In genomic region chr5:173768267-173768806, GRCh38 we compare ENCODE assay signal across 15 cellular contexts.
DNase-seq lines count a peak whose midpoint lies in the region; ATAC-seq, FAIRE-seq and TF ChIP-seq lines count a peak whose summit lies in the region.
"Had no signal": no experiment of that assay in that cellular context is flagged by ENCODE, and none has a peak within 500 bp of the region (broad histone marks: within the 10 kb centered on the region; RNA-seq: fewer than 3 reads in every experiment).

No MANE protein-coding gene starts in this region.

- no peaks in the 10 kb centered on the region for H3K9me3 Mint-ChIP-seq in brain

- peaks cover 73% of the 10 kb centered on the region for H3K4me1 Mint-ChIP-seq in brain

- no peak for FAIRE-seq in D721Med (lab: Jason Lieb, UNC)
- FAIRE-seq: H54 had no signal

- TF ChIP-seq CTCF in left ventricle myocardium inferior (IDR thresholded peaks at IDR 0.05; ENCODE audit: borderline replicate concordance) (no peak), brain (conservative IDR thresholded peaks at IDR 0.05) (no peak), right lobe of liver (IDR thresholded peaks at IDR 0.05) (no peak), D721Med (IDR thresholded peaks at IDR 0.05; ENCODE audit: insufficient read depth, missing control alignments) (no peak), omental fat pad (IDR thresholded peaks at IDR 0.05) (no peak)

- H3K4me3 ChIP-seq in left ventricle myocardium inferior (no peak overlapping the region), right lobe of liver (no peak overlapping the region), subcutaneous abdominal adipose tissue (ENCODE audit: low read depth in 1 of 5, low read length in 5 of 5) (no peak overlapping the region)
- H3K4me3 ChIP-seq: SJSA1 had no signal

- no peak overlapping the region for H3K4me3 Mint-ChIP-seq in brain

- 40% methylated on average over 2 of the region's 5 CpGs for WGBS in right lobe of liver (ENCODE audit: insufficient coverage, low coverage, low lambda C conversion rate, missing lambda C conversion rate)

- TF ChIP-seq POLR2A in right lobe of liver (IDR thresholded peaks at IDR 0.05) = no peak

- H3K4me1 ChIP-seq in left ventricle myocardium inferior = peaks cover 64% of the 10 kb centered on the region
- H3K4me1 ChIP-seq in right lobe of liver = peaks cover 0 to 86% (median 28%) of the 10 kb centered on the region in 4 donors
- H3K4me1 ChIP-seq in subcutaneous abdominal adipose tissue (ENCODE audit: control insufficient read depth in 5 of 5, insufficient read depth in 5 of 5, low read length in 5 of 5) = peaks cover 0 to 65% (median 55%) of the 10 kb centered on the region in 5 donors

- H3K27me3 ChIP-seq in left ventricle myocardium inferior (ENCODE audit: low read depth) = no peaks in the 10 kb centered on the region
- no peaks in the 10 kb centered on the region for H3K27me3 ChIP-seq in right lobe of liver
- H3K27me3 ChIP-seq in subcutaneous abdominal adipose tissue (ENCODE audit: control insufficient read depth in 5 of 5, insufficient read depth in 4 of 5, low read length in 5 of 5) = no peaks in the 10 kb centered on the region
- H3K27me3 ChIP-seq: SJSA1 had no signal

- no peak overlapping the region for H3K9ac ChIP-seq in subcutaneous abdominal adipose tissue (ENCODE audit: low read length in 5 of 5)

- H3K27ac Mint-ChIP-seq in brain = peak overlapping the region in 4 of 5 experiments; percentile 47 to 92 (median 68)

- no peaks in the 10 kb centered on the region for H3K36me3 Mint-ChIP-seq in brain

- no peaks in the 10 kb centered on the region for H3K9me3 ChIP-seq in left ventricle myocardium inferior (replicated peaks)
- no peaks in the 10 kb centered on the region for H3K9me3 ChIP-seq in right lobe of liver
- no peaks in the 10 kb centered on the region for H3K9me3 ChIP-seq in subcutaneous abdominal adipose tissue (ENCODE audit: control insufficient read depth in 5 of 5, low read length in 5 of 5)

- peaks cover under 1% of the 10 kb centered on the region for H3K27me3 Mint-ChIP-seq in brain

- peak overlapping the region; percentile 93 for H3K27ac ChIP-seq in left ventricle myocardium inferior (replicated peaks)
- peak overlapping the region in 2 of 3 donors; percentile 75 to 94 for H3K27ac ChIP-seq in right lobe of liver
- peak overlapping the region; percentile 2 for H3K27ac ChIP-seq in subcutaneous abdominal adipose tissue (ENCODE audit: low read depth, low read length)
- H3K27ac ChIP-seq: SJSA1 had no signal

- intact Hi-C loops in left ventricle myocardium inferior (cut with micrococcal nuclease) (no loop called here), left cardiac atrium (cut with DNase I) (loop anchor here in 1 of 2 donors (2.0 to 10.0 kb wide), 3 partner anchors 122 to 204 kb away; no protein-coding TSS in a partner anchor), right lobe of liver (cut with DNase I) (no loop called here)

- ATAC-seq in left cardiac atrium (no peak), right lobe of liver (peak in 1 of 4 donors; percentile 5), omental fat pad (ENCODE audit: low FRiP score) (no peak)

- H3K36me3 ChIP-seq in left ventricle myocardium inferior (no peaks in the 10 kb centered on the region), right lobe of liver (no peaks in the 10 kb centered on the region), subcutaneous abdominal adipose tissue (ENCODE audit: control insufficient read depth in 5 of 5, insufficient read depth in 5 of 5, low read length in 5 of 5) (no peaks in the 10 kb centered on the region)
- H3K36me3 ChIP-seq: SJSA1 had no signal

- DNase-seq in left ventricle myocardium inferior = no peak
- DNase-seq in left cardiac atrium = no peak
- DNase-seq in right lobe of liver = no peak
- DNase-seq in D721Med (ENCODE audit: insufficient read length, low spot score) = no peak
- DNase-seq in hypothalamus (lab: John Stamatoyannopoulos, UW) = no peak
- no peak for DNase-seq in omental fat pad (ENCODE audit: low spot score)
- DNase-seq: COR-L47, IMR-90, Kasumi-1, NCI-H2029, NCI-H2171 treated with DMSO at 0.1 percent for 48 hours had no signal

Comparison
In these comparisons a context has a peak if more than half of its experiments do, and no peak if none do; other contexts are left out.
1. H3K27ac ChIP-seq: peak in every context shown above with its lines; median percentile 93 in left ventricle myocardium inferior; 84 in right lobe of liver; 2 in subcutaneous abdominal adipose tissue.